Comparison of ENCODE assay signal across 1 cellular context in genomic region chr17:28534740-28535375, GRCh38.
TF ChIP-seq lines count a peak whose summit lies in the region.

No MANE protein-coding gene starts in this region.

TF ChIP-seq in GM23338, 12 proteins besides CTCF, POLR2A, EP300 and RAD21 (continued from another document):
- TF ChIP-seq REST (IDR thresholded peaks at IDR 0.05; ENCODE audit: unreplicated experiment) (no peak), EZH2 (IDR thresholded peaks at IDR 0.05; ENCODE audit: low read depth, unreplicated experiment) (no peak), ZNF331 (CRISPR knock-in tag; IDR thresholded peaks at IDR 0.05; ENCODE audit: low read depth) (no peak), JUNB (IDR thresholded peaks at IDR 0.05; ENCODE audit: unreplicated experiment) (no peak), CREB1 (CRISPR knock-in tag; IDR thresholded peaks at IDR 0.05; ENCODE audit: low read depth) (no peak), ZNF114 (CRISPR knock-in tag; IDR thresholded peaks at IDR 0.05) (no peak), STAT1 (IDR thresholded peaks at IDR 0.05; ENCODE audit: unreplicated experiment) (no peak)
TF ChIP-seq in GM23338: peak in this region for 0.
